Comparison of ENCODE assay signal across 19 cellular contexts in the genomic region with DNA sequence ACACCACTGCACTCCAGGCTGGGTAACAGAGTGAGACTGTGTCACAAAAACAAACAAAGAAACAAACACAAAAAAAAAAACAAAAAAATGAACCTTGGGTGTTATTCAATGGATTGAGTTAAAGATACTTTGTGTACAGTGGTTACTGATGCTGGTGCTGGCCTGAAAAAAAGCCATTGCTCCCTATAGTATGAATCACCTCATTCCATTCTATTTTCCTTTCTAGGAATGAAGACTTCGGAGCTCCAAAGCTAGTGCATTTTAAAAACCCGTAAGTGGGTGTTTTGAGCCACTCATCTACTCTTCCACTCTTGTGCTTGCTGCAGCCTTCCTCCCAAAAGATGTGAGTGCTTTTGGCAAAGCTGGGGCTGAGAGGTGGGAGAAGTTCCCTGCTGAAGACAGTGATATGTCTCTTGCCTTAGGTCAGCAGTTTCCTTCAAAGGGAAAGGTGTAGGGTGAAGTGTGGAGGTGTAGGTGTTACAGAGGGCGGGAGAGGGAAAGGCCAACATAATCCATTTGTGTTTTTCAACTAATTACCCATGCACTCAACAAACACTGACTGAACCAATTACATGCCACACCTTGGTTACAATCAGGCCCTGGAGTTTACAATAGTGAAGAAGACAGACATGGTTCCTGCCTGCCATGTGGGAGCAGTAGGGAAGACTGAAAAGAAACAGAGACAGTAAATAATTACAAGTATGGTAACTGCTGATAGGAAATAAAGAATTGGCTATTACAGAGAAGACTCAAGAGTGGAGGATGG.
"Had no signal": no experiment of that assay in that cellular context is flagged by ENCODE, and none has a peak within 500 bp of the region (broad histone marks: within the 10 kb centered on the region; RNA-seq: fewer than 3 reads in every experiment).

No MANE protein-coding gene starts in this region.

- DNase-seq: activated CD4-positive, alpha-beta memory T cell treated with anti-CD3 and anti-CD28 coated beads, Interleukin-2, amount 10 ng/mL, durations not matched to agents 7 days and 5 days; activated naive CD4-positive, alpha-beta T cell treated with anti-CD3 and anti-CD28 coated beads, Interleukin-2, amount 10 ng/mL, durations not matched to agents 7 days and 5 days; activated T-cell treated with anti-CD3 and anti-CD28 coated beads, Interleukin-2, amount 50 U/mL, for 24 hours; caudate nucleus; left lung; mammary epithelial cell; naive thymus-derived CD8-positive, alpha-beta T cell; right cardiac atrium; stimulated activated CD4-positive, alpha-beta T cell treated with anti-CD3 and anti-CD28 coated beads, Interleukin-4, amount 100 ng/mL, for 4 hours; stimulated activated CD8-positive, alpha-beta memory T cell treated with anti-CD3 and anti-CD28 coated beads, Interleukin-4, amount 100 ng/mL, for 48 hours; stimulated activated naive CD4-positive, alpha-beta T cell treated with Interleukin-2 at 50 U/mL for 16 hours; T-helper 17 cell; WERI-Rb-1 had no signal

- H3K36me3 ChIP-seq: left lung, neutrophil, suprapubic skin, WERI-Rb-1 had no signal

- H3K4me3 Mint-ChIP-seq: activated CD4-positive, alpha-beta memory T cell treated with anti-CD3 and anti-CD28 coated beads, Interleukin-2, amount 10 ng/mL, durations not matched to agents 7 days and 5 days; activated naive CD4-positive, alpha-beta T cell treated with anti-CD3 and anti-CD28 coated beads, Interleukin-2, amount 10 ng/mL, durations not matched to agents 7 days and 5 days; activated T-cell treated with anti-CD3 and anti-CD28 coated beads, Interleukin-2, amount 50 U/mL, for 24 hours; naive thymus-derived CD8-positive, alpha-beta T cell; T-helper 17 cell had no signal

- H3K27ac ChIP-seq: hepatocyte, left lung, neutrophil, suprapubic skin, WERI-Rb-1 had no signal

- H3K27me3 Mint-ChIP-seq: activated CD4-positive, alpha-beta memory T cell treated with anti-CD3 and anti-CD28 coated beads, Interleukin-2, amount 10 ng/mL, durations not matched to agents 7 days and 5 days; activated T-cell treated with anti-CD3 and anti-CD28 coated beads, Interleukin-2, amount 50 U/mL, for 24 hours; progenitor cell of endocrine pancreas; T-helper 17 cell had no signal

- H3K4me1 Mint-ChIP-seq: activated CD4-positive, alpha-beta memory T cell treated with anti-CD3 and anti-CD28 coated beads, Interleukin-2, amount 10 ng/mL, durations not matched to agents 7 days and 5 days; activated naive CD4-positive, alpha-beta T cell treated with anti-CD3 and anti-CD28 coated beads, Interleukin-2, amount 10 ng/mL, durations not matched to agents 7 days and 5 days; naive thymus-derived CD8-positive, alpha-beta T cell; T-helper 17 cell had no signal

- H3K4me3 ChIP-seq: hepatocyte, left lung, smooth muscle cell, suprapubic skin had no signal

- H3K4me1 ChIP-seq: left lung, suprapubic skin had no signal

- H3K9me3 Mint-ChIP-seq: activated CD4-positive, alpha-beta memory T cell treated with anti-CD3 and anti-CD28 coated beads, Interleukin-2, amount 10 ng/mL, durations not matched to agents 7 days and 5 days; activated naive CD4-positive, alpha-beta T cell treated with anti-CD3 and anti-CD28 coated beads, Interleukin-2, amount 10 ng/mL, durations not matched to agents 7 days and 5 days; activated T-cell treated with anti-CD3 and anti-CD28 coated beads, Interleukin-2, amount 50 U/mL, for 24 hours; naive thymus-derived CD8-positive, alpha-beta T cell had no signal

- H3K9me3 ChIP-seq: left lung, neutrophil, suprapubic skin had no signal

- ATAC-seq: esophagus mucosa; left lung; naive thymus-derived CD8-positive, alpha-beta T cell; right cardiac atrium; T-helper 17 cell had no signal

- H3K27ac Mint-ChIP-seq: activated CD4-positive, alpha-beta memory T cell treated with anti-CD3 and anti-CD28 coated beads, Interleukin-2, amount 10 ng/mL, durations not matched to agents 7 days and 5 days; activated naive CD4-positive, alpha-beta T cell treated with anti-CD3 and anti-CD28 coated beads, Interleukin-2, amount 10 ng/mL, durations not matched to agents 7 days and 5 days; activated T-cell treated with anti-CD3 and anti-CD28 coated beads, Interleukin-2, amount 50 U/mL, for 24 hours; naive thymus-derived CD8-positive, alpha-beta T cell; T-helper 17 cell had no signal

- H3K27me3 ChIP-seq: hepatocyte, left lung, neutrophil, suprapubic skin had no signal
